ENCODE assay signal across 22 cellular contexts in the genomic region with DNA sequence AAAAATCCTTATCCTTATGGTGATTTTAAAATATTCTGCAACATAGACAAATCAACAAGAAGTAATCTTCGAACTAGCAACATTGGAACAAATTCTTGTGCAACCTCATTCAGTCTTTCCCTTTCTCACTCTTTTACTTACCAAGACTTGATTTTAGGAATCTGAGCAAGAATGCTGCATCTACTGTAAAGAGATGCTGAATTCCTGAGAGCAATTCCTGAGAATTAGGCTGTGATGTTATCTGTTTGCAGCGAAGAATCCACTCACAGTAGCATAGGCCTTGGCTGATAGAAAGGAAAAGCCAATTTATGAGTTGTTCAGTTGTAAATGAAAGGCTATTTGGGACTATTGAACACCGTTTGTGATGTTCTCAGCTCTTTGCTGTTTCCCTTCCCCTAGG.
"Had no signal": no experiment of that assay in that cellular context is flagged by ENCODE, and none has a peak within 500 bp of the region (broad histone marks: within the 10 kb centered on the region; RNA-seq: fewer than 3 reads in every experiment).

No MANE protein-coding gene starts in this region.

- H3K9me3 Mint-ChIP-seq: dendritic cell treated with granulocyte-macrophage colony-stimulating factor and Interleukin-4, amounts not matched to agents 40 ng/mL and 50 ng/mL, for 4 days; effector memory CD8-positive, alpha-beta T cell had no signal

- H3K27me3 ChIP-seq: colonic mucosa, dorsolateral prefrontal cortex, esophagus muscularis mucosa, esophagus squamous epithelium, foreskin keratinocyte, gastrocnemius medialis, gastroesophageal sphincter, heart left ventricle had no signal

- H3K4me1 ChIP-seq: colonic mucosa, esophagus muscularis mucosa, gastrocnemius medialis, gastroesophageal sphincter, heart left ventricle had no signal

- DNase-seq: colonic mucosa; cortex of kidney; dermis blood vessel endothelial cell; dorsolateral prefrontal cortex; effector CD4-positive, alpha-beta T cell; effector CD8-positive, alpha-beta T cell; effector memory CD4-positive, alpha-beta T cell; effector memory CD8-positive, alpha-beta T cell; erythroblast; esophagus squamous epithelium; foreskin fibroblast; foreskin keratinocyte; foreskin melanocyte; gastrocnemius medialis; glutamatergic neuron; heart left ventricle had no signal

- H3K9me3 ChIP-seq: colonic mucosa, esophagus muscularis mucosa, esophagus squamous epithelium, gastrocnemius medialis, gastroesophageal sphincter, heart left ventricle had no signal

- H3K27ac ChIP-seq: colonic mucosa, coronary artery, dorsolateral prefrontal cortex, epithelial cell of prostate, esophagus muscularis mucosa, esophagus squamous epithelium, foreskin keratinocyte, gastrocnemius medialis, gastroesophageal sphincter, heart left ventricle had no signal

- H3K4me1 Mint-ChIP-seq: endodermal cell had no signal

- H3K36me3 ChIP-seq: colonic mucosa, esophagus muscularis mucosa, esophagus squamous epithelium, gastrocnemius medialis, gastroesophageal sphincter, heart left ventricle had no signal

- H3K27ac Mint-ChIP-seq: dendritic cell treated with granulocyte-macrophage colony-stimulating factor and Interleukin-4, amounts not matched to agents 40 ng/mL and 50 ng/mL, for 4 days; effector memory CD8-positive, alpha-beta T cell; endodermal cell had no signal

- H3K4me3 ChIP-seq: colonic mucosa, coronary artery, dorsolateral prefrontal cortex, esophagus muscularis mucosa, esophagus squamous epithelium, gastrocnemius medialis, gastroesophageal sphincter, heart left ventricle had no signal

- H3K4me3 Mint-ChIP-seq: dendritic cell treated with granulocyte-macrophage colony-stimulating factor and Interleukin-4, amounts not matched to agents 40 ng/mL and 50 ng/mL, for 4 days; effector memory CD8-positive, alpha-beta T cell; endodermal cell had no signal
